Comparison of ENCODE assay signal across 8 cellular contexts in genomic region chr7:76234931-76235441, GRCh38. TPM values are rescaled to one million over a fixed set of nuclear protein-coding genes. Genes with fewer than 3 reads are reported as not detected.
DNase-seq lines count a peak whose midpoint lies in the region; ATAC-seq, FAIRE-seq and TF ChIP-seq lines count a peak whose summit lies in the region.

No MANE protein-coding gene starts in this region.

- H3K4ac ChIP-seq in H1 (replicated peaks; ENCODE audit: insufficient read length, low read depth, low read length), result peak overlapping the region; percentile 79

- peak overlapping the region; percentile 97; the same call in 1 of the 2 replicates for H3K18ac ChIP-seq in H1 (ENCODE audit: extremely low read depth, low read length)

- no peaks in the 10 kb centered on the region for H3K9me3 ChIP-seq in H1 (ENCODE audit: insufficient read depth in 2 of 2, low read depth in 1 of 2, low read length in 1 of 2)

- H4K8ac ChIP-seq in H1 (ENCODE audit: extremely low read depth, insufficient read depth, low read length), result peak overlapping the region; percentile 83

- H2BK15ac ChIP-seq in H1 (ENCODE audit: low read length), result peak overlapping the region; percentile 100; the same call in 1 of the 2 replicates

- H3K23ac ChIP-seq in H1 (ENCODE audit: insufficient read length), result no peak overlapping the region

- H3K79me1 ChIP-seq in H1 (ENCODE audit: low read depth, low read length), result no peaks in the 10 kb centered on the region; the same call in 1 of the 2 replicates

- peak; percentile 57 for FAIRE-seq in H1 (lab: Jason Lieb, UNC)

- 0 out of 3 replicates have a peak, but pooled peaks of 1 of the 2 experiments have one; percentile 20 for TF ChIP-seq POLR2A in H1 (IDR thresholded peaks at IDR 0.05; ENCODE audit: control extremely low read depth in 1 of 2, low read depth in 2 of 2, low read length in 2 of 2)

- peak overlapping the region; percentile 9 for H2BK120ac ChIP-seq in H1 (replicated peaks; ENCODE audit: low read depth, low read length)

- H3K36me3 ChIP-seq in ACC112 (ENCODE audit: insufficient read depth, low read length) (no peaks in the 10 kb centered on the region), H1 (ENCODE audit: control insufficient read depth in 2 of 4, insufficient read depth in 4 of 4, low read length in 3 of 4) (no peaks in the 10 kb centered on the region)

- DNase-seq in NCI-H526 treated with DMSO at 0.1 percent for 48 hours (lab: John Stamatoyannopoulos, UW), result peak; percentile 93
- peak; percentile 59 for DNase-seq in activated CD8-positive, alpha-beta memory T cell treated with anti-CD3 and anti-CD28 coated beads, Interleukin-2, amount 50 U/mL, for 24 hours (ENCODE audit: extremely low read depth)
- peak; percentile 79 to 99 for DNase-seq in H1 (ENCODE audit: low read depth in 1 of 2, low spot score in 2 of 2)
- DNase-seq in midbrain (lab: John Stamatoyannopoulos, UW), result peak; percentile 66
- peak; percentile 24 to 39 for DNase-seq in stimulated activated CD8-positive, alpha-beta memory T cell treated with anti-CD3 and anti-CD28 coated beads, Interleukin-4, amount 100 ng/mL, for 1 hour (ENCODE audit: low read depth in 2 of 2, low spot score in 1 of 2)

- POLR2A ChIA-PET in H1 (lab: Charles Lee; ENCODE audit: partially characterized antibody), result interaction anchor here (1.0 to 4.0 kb wide), 14 partner anchors 9 to 79 kb away, joined by 3 to 41 read pairs (median 4); partner anchors contain the start of gene HSPB1

- H3K4me2 ChIP-seq in H1 (ENCODE audit: insufficient read depth in 1 of 2, low read depth in 2 of 2, low read length in 2 of 2), result peak overlapping the region; percentile 81 to 83

- peak; percentile 61 for ATAC-seq in GM19452 (IDR thresholded peaks at IDR 0.05; ENCODE audit: unreplicated experiment)
- no peak for ATAC-seq in GM21360 (IDR thresholded peaks at IDR 0.05; ENCODE audit: unreplicated experiment)

- peaks cover 8% of the 10 kb centered on the region for H3K23me2 ChIP-seq in H1 (ENCODE audit: low read depth, low read length)

- peak overlapping the region; percentile 52 for H3K56ac ChIP-seq in H1 (replicated peaks; ENCODE audit: insufficient read length, low read depth, low read length)

- peak overlapping the region; percentile 82; the same call in 1 of the 2 replicates for H2AK5ac ChIP-seq in H1 (ENCODE audit: low read depth, low read length)

- H3K79me2 ChIP-seq in ACC112 (ENCODE audit: control insufficient read depth, insufficient read depth, low read length, unreplicated experiment) (no peaks in the 10 kb centered on the region), H1 (ENCODE audit: control insufficient read depth in 1 of 2, insufficient read depth in 2 of 2, low read length in 2 of 2) (no peaks in the 10 kb centered on the region)

- H3K27ac ChIP-seq in ACC112 (ENCODE audit: low read depth, low read length) (no peak overlapping the region), H1 (ENCODE audit: low read depth, low read length) (peak overlapping the region; percentile 37; the same call in 1 of the 2 replicates)

- H3K4me3 ChIP-seq in ACC112 (ENCODE audit: low read depth, low read length) (peak overlapping the region; percentile 63), H1 (ENCODE audit: extremely low read depth in 1 of 4, insufficient read depth in 2 of 4, low read depth in 3 of 4, low read length in 4 of 4) (peak overlapping the region; percentile 38 to 67 (median 47))

- TF ChIP-seq RAD21 in H1 (IDR thresholded peaks at IDR 0.05 in 1 of 2, conservative IDR thresholded peaks at IDR 0.05 in 1 of 2; ENCODE audit: low read depth in 2 of 2, low read length in 2 of 2), result no peak

- no peak for TF ChIP-seq EP300 in H1 (IDR thresholded peaks at IDR 0.05; ENCODE audit: borderline replicate concordance in 1 of 2, low read depth in 2 of 2, low read length in 2 of 2)

- no peaks in the 10 kb centered on the region for H4K20me1 ChIP-seq in H1 (replicated peaks in 1 of 2; ENCODE audit: control insufficient read depth in 1 of 2, insufficient read depth in 2 of 2, low read length in 2 of 2)

- peak overlapping the region; percentile 89 for H2BK5ac ChIP-seq in H1 (ENCODE audit: low read depth, low read length)

- H2BK12ac ChIP-seq in H1 (ENCODE audit: low read depth, low read length), result peak overlapping the region; percentile 45; the same call in 1 of the 2 replicates

- peak overlapping the region in 3 of 4 experiments; percentile 16 to 42 (median 40); a peak in 4 of 7 replicates for H3K9ac ChIP-seq in H1 (replicated peaks in 1 of 4; ENCODE audit: extremely low read depth in 1 of 4, low read depth in 3 of 4, low read length in 3 of 4)

- H4K91ac ChIP-seq in H1 (replicated peaks; ENCODE audit: insufficient read length, low read length), result peak overlapping the region; percentile 67

- H2AFZ ChIP-seq in ACC112 (ENCODE audit: low read length, unreplicated experiment) (peak overlapping the region; percentile 36), H1 (ENCODE audit: low read length) (no peak overlapping the region)

- H3K4me1 ChIP-seq in ACC112 (ENCODE audit: control insufficient read depth, insufficient read depth, low read length, unreplicated experiment) (no peaks in the 10 kb centered on the region), H1 (replicated peaks in 1 of 4; ENCODE audit: control insufficient read depth in 3 of 4, insufficient read depth in 4 of 4, low read length in 3 of 4) (peaks cover 6 to 41% (median 27%) of the 10 kb centered on the region in 4 experiments)

- peaks cover 26% of the 10 kb centered on the region for H3K27me3 ChIP-seq in ACC112 (ENCODE audit: insufficient read depth, low read length)
- H3K27me3 ChIP-seq in H1 (replicated peaks in 1 of 4; ENCODE audit: control insufficient read depth in 3 of 4, extremely low read depth in 1 of 4, insufficient read depth in 3 of 4, low read length in 3 of 4), result no peaks in the 10 kb centered on the region; a peak in 1 of 7 replicates

- TF ChIP-seq CTCF in H1 (IDR thresholded peaks at IDR 0.05; ENCODE audit: control extremely low read depth in 1 of 3, insufficient read depth in 1 of 3, low read depth in 1 of 3, low read length in 3 of 3), result peak in 1 of 3 experiments; percentile 11; a peak in 1 of 4 replicates

- no peak overlapping the region for H3K14ac ChIP-seq in H1 (ENCODE audit: insufficient read length)

- 6% methylated on average over 33 of the region's 48 CpGs; no CpG with 5 or more reads in 1 of the 2 experiments for WGBS in H1 (ENCODE audit: extremely low coverage in 1 of 2, insufficient coverage in 1 of 2, insufficient read length in 1 of 2, insufficient replicate concordance in 2 of 2, low coverage in 1 of 2, low lambda C conversion rate in 2 of 2, missing lambda C conversion rate in 1 of 2), 2 experiments

- CTCF ChIA-PET in H1 (lab: Charles Lee; ENCODE audit: partially characterized antibody), result interaction anchor here (0.6 to 5.4 kb wide), 14 partner anchors 13 to 165 kb away, joined by 3 to 43 read pairs (median 4); partner anchors contain the start of gene HSPB1

- no peak overlapping the region for H2BK20ac ChIP-seq in H1 (ENCODE audit: low read length)

- H4K5ac ChIP-seq in H1 (ENCODE audit: insufficient read length, low read depth, low read length), result peak overlapping the region; percentile 35

TF ChIP-seq in H1, 55 proteins besides CTCF, POLR2A, EP300 and RAD21 (continues in another document):
- TF ChIP-seq RFX5 (IDR thresholded peaks at IDR 0.05; ENCODE audit: borderline replicate concordance, low read depth, low read length), result no peak
- TF ChIP-seq HDAC6 (IDR thresholded peaks at IDR 0.05; ENCODE audit: low read depth, low read length), result no peak
- TF ChIP-seq, protein P1, sequence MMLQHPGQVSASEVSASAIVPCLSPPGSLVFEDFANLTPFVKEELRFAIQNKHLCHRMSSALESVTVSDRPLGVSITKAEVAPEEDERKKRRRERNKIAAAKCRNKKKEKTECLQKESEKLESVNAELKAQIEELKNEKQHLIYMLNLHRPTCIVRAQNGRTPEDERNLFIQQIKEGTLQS (IDR thresholded peaks at IDR 0.05; ENCODE audit: insufficient read depth, low read depth, low read length), result no peak
- TF ChIP-seq POLR2AphosphoS5 (IDR thresholded peaks at IDR 0.05; ENCODE audit: low read depth, low read length), result 0 out of 2 replicates have a peak, but pooled peaks have one; percentile 44

RNA-seq across cellular contexts. Expression of gene SRRM3, which starts 33.3 kb away (rescaled TPM):
- 16.0 and 17.4 TPM in 2 replicates for total RNA-seq in H1 (2021; fragmentation: NEBNext Ultra II Directional; extraction: Animal tissue kit (Norgen Biotek cat#: 25700))
- 10.4 and 18.4 TPM in 2 replicates for polyA plus RNA-seq in H1 (2011; rRNA removed)
- 12.8 TPM for polyA plus RNA-seq in H1 (2011; cell fraction: cytosol; rRNA removed)
- 19.3 TPM for polyA plus RNA-seq in H1 (2011; cell fraction: nucleus; rRNA removed)
- 12.4 to 19.0 TPM (median 18.1 TPM) in 4 replicates for polyA plus RNA-seq in H1 (2012, experiment 1 of 2)
- polyA plus RNA-seq in H1 (2012, experiment 2 of 2), result 15.2 TPM
- polyA plus RNA-seq in H1 (2013, experiment 1 of 2), result 10.6 TPM
- polyA plus RNA-seq in H1 (2013, experiment 2 of 2), result 8.8 TPM
- 6.3 and 10.2 TPM in 2 replicates for polyA minus RNA-seq in H1 (2011; rRNA and poly(A)+ RNA removed)
- polyA minus RNA-seq in H1 (2011; cell fraction: cytosol; rRNA and poly(A)+ RNA removed), result 12.8 TPM
- polyA minus RNA-seq in H1 (2011; cell fraction: nucleus; rRNA and poly(A)+ RNA removed), result 12.0 TPM

Comparison
In these comparisons a context has a peak if more than half of its experiments do, and no peak if none do; other contexts are left out.
1. DNase-seq: peak in every context shown above with its lines; median percentile 93 in NCI-H526 treated with DMSO at 0.1 percent for 48 hours; 89 in H1; 66 in midbrain; 59 in activated CD8-positive, alpha-beta memory T cell treated with anti-CD3 and anti-CD28 coated beads, Interleukin-2, amount 50 U/mL, for 24 hours; 32 in stimulated activated CD8-positive, alpha-beta memory T cell treated with anti-CD3 and anti-CD28 coated beads, Interleukin-4, amount 100 ng/mL, for 1 hour.